ENCODE assay signal across 22 cellular contexts in genomic region chr5:76493190-76493837, GRCh38.
"Had no signal": no experiment of that assay in that cellular context is flagged by ENCODE, and none has a peak within 500 bp of the region (broad histone marks: within the 10 kb centered on the region; RNA-seq: fewer than 3 reads in every experiment).

No MANE protein-coding gene starts in this region.

- H3K27ac ChIP-seq: colonic mucosa, tibial nerve, vagina, WERI-Rb-1 had no signal

- H3K27ac Mint-ChIP-seq: activated CD4-positive, alpha-beta memory T cell treated with anti-CD3 and anti-CD28 coated beads for 36 hours; activated CD4-positive, alpha-beta T cell treated with anti-CD3 and anti-CD28 coated beads for 36 hours; activated CD8-positive, alpha-beta memory T cell treated with anti-CD3 and anti-CD28 coated beads, Interleukin-2, amount 10 ng/mL, durations not matched to agents 7 days and 5 days; T-helper 1 cell treated with Interleukin-12 subunit alpha and Interleukin-12 subunit beta and Interleukin-4 antibody, amounts not matched to agents 30 μg/mL and 1 μg/mL, for 36 hours had no signal

- H3K4me3 Mint-ChIP-seq: activated CD4-positive, alpha-beta memory T cell treated with anti-CD3 and anti-CD28 coated beads for 36 hours; activated CD4-positive, alpha-beta T cell treated with anti-CD3 and anti-CD28 coated beads for 36 hours; activated CD8-positive, alpha-beta memory T cell treated with anti-CD3 and anti-CD28 coated beads, Interleukin-2, amount 10 ng/mL, durations not matched to agents 7 days and 5 days; T-helper 1 cell treated with Interleukin-12 subunit alpha and Interleukin-12 subunit beta and Interleukin-4 antibody, amounts not matched to agents 30 μg/mL and 1 μg/mL, for 36 hours had no signal

- DNase-seq: activated CD4-positive, alpha-beta memory T cell treated with anti-CD3 and anti-CD28 coated beads for 36 hours; activated CD4-positive, alpha-beta T cell treated with anti-CD3 and anti-CD28 coated beads for 36 hours; activated CD8-positive, alpha-beta memory T cell treated with anti-CD3 and anti-CD28 coated beads, Interleukin-2, amount 10 ng/mL, durations not matched to agents 7 days and 5 days; activated naive CD4-positive, alpha-beta T cell treated with anti-CD3 and anti-CD28 coated beads, Interleukin-2, amount 50 U/mL, for 16 hours; activated T-cell treated with anti-CD3 and anti-CD28 coated beads, Interleukin-2, amount 50 U/mL, for 1 hour; amniotic stem cell; caudate nucleus; colonic mucosa; effector CD4-positive, alpha-beta T cell; foreskin fibroblast; midbrain; nucleus accumbens; retina; stimulated activated CD4-positive, alpha-beta T cell treated with anti-CD3 and anti-CD28 coated beads, Interleukin-15, amount 100 ng/mL, for 24 hours; stimulated activated CD4-positive, alpha-beta T cell treated with anti-CD3 and anti-CD28 coated beads, Interleukin-4, amount 100 ng/mL, for 1 hour; stimulated activated naive CD4-positive, alpha-beta T cell; substantia nigra; WERI-Rb-1 had no signal

- H3K9me3 Mint-ChIP-seq: activated CD4-positive, alpha-beta memory T cell treated with anti-CD3 and anti-CD28 coated beads for 36 hours; T-helper 1 cell treated with Interleukin-12 subunit alpha and Interleukin-12 subunit beta and Interleukin-4 antibody, amounts not matched to agents 30 μg/mL and 1 μg/mL, for 36 hours had no signal

- ATAC-seq: activated CD4-positive, alpha-beta T cell treated with anti-CD3 and anti-CD28 coated beads for 36 hours; activated CD8-positive, alpha-beta memory T cell treated with anti-CD3 and anti-CD28 coated beads, Interleukin-2, amount 10 ng/mL, durations not matched to agents 7 days and 5 days had no signal

- H3K27me3 ChIP-seq: colonic mucosa, tibial nerve, vagina had no signal

- H3K27me3 Mint-ChIP-seq: activated CD4-positive, alpha-beta memory T cell treated with anti-CD3 and anti-CD28 coated beads for 36 hours; activated CD4-positive, alpha-beta T cell treated with anti-CD3 and anti-CD28 coated beads for 36 hours; activated CD8-positive, alpha-beta memory T cell treated with anti-CD3 and anti-CD28 coated beads, Interleukin-2, amount 10 ng/mL, durations not matched to agents 7 days and 5 days had no signal

- H3K9me3 ChIP-seq: colonic mucosa, tibial nerve, vagina had no signal

- H3K4me1 ChIP-seq: vagina had no signal

- H3K4me3 ChIP-seq: colonic mucosa, lung, tibial nerve, vagina had no signal

- H3K36me3 ChIP-seq: colonic mucosa, tibial nerve, vagina, WERI-Rb-1 had no signal
